Comparison of ENCODE assay signal across 11 cellular contexts in genomic region chr15:39404767-39405173, GRCh38.
DNase-seq lines count a peak whose midpoint lies in the region; ATAC-seq lines count a peak whose summit lies in the region.
"Had no signal": no experiment of that assay in that cellular context is flagged by ENCODE, and none has a peak within 500 bp of the region (broad histone marks: within the 10 kb centered on the region; RNA-seq: fewer than 3 reads in every experiment).

No MANE protein-coding gene starts in this region.

- H3K4me3 ChIP-seq in mesodermal cell (ENCODE audit: extremely low read depth, insufficient read depth, low read length, poor library complexity, severe bottlenecking) = no peak overlapping the region

- H3K36me3 ChIP-seq in mesodermal cell (ENCODE audit: control insufficient read depth, insufficient read depth, low read length) = no peaks in the 10 kb centered on the region

- no peaks in the 10 kb centered on the region for H3K9me3 ChIP-seq in mesodermal cell (ENCODE audit: control insufficient read depth, low read length)

- WGBS in mesodermal cell (ENCODE audit: insufficient coverage in 2 of 2), 2 experiments = 56 to 82% methylated on average over 5 of the region's 5 CpGs

- intact Hi-C loops in head of caudate nucleus (cut with DNase I) = no loop called here

- DNase-seq in EH (ENCODE audit: low read depth) (peak; percentile 100), NCI-H460 (ENCODE audit: extremely low read depth, low read depth) (peak; percentile 17), dermis blood vessel endothelial cell (peak; percentile 85), NCI-H345 (lab: John Stamatoyannopoulos, UW) (no peak), NCI-H187 (lab: John Stamatoyannopoulos, UW) (no peak), head of caudate nucleus (no peak)
- DNase-seq: H9; stimulated activated CD8-positive, alpha-beta memory T cell treated with anti-CD3 and anti-CD28 coated beads, Interleukin-4, amount 100 ng/mL, for 48 hours had no signal

- peak overlapping the region; percentile 61 for H3K27ac ChIP-seq in mesodermal cell (ENCODE audit: low read depth, low read length, severe bottlenecking)
- H3K27ac ChIP-seq: HL-60 had no signal

- no peak for ATAC-seq in HG03095 (IDR thresholded peaks at IDR 0.05; ENCODE audit: unreplicated experiment)

- peaks cover 23% of the 10 kb centered on the region for H3K4me1 ChIP-seq in mesodermal cell (ENCODE audit: control insufficient read depth, insufficient read depth, low read length, poor library complexity, severe bottlenecking)

Comparison
In these comparisons a context has a peak if more than half of its experiments do, and no peak if none do; other contexts are left out.
1. DNase-seq: peak in EH (single experiment), NCI-H460 (single experiment) and dermis blood vessel endothelial cell (single experiment); none in NCI-H345 (single experiment), NCI-H187 (0 of 2) and head of caudate nucleus (0 of 42).